1 cellular context compared by ENCODE assay signal in genomic region chr7:100874577-100875355, GRCh38.
A peak's percentile ranks its signal among the peaks of the same experiment; 100 is the strongest.
TF ChIP-seq lines count a peak whose summit lies in the region.

SRRT (plus strand) TSS chr7:100875103; CDS start chr7:100875591, 488 bp downstream.

TF ChIP-seq in HepG2, 621 proteins besides CTCF, POLR2A, EP300 and RAD21 (continued from another document and continues in another):
- TF ChIP-seq, protein P1, sequence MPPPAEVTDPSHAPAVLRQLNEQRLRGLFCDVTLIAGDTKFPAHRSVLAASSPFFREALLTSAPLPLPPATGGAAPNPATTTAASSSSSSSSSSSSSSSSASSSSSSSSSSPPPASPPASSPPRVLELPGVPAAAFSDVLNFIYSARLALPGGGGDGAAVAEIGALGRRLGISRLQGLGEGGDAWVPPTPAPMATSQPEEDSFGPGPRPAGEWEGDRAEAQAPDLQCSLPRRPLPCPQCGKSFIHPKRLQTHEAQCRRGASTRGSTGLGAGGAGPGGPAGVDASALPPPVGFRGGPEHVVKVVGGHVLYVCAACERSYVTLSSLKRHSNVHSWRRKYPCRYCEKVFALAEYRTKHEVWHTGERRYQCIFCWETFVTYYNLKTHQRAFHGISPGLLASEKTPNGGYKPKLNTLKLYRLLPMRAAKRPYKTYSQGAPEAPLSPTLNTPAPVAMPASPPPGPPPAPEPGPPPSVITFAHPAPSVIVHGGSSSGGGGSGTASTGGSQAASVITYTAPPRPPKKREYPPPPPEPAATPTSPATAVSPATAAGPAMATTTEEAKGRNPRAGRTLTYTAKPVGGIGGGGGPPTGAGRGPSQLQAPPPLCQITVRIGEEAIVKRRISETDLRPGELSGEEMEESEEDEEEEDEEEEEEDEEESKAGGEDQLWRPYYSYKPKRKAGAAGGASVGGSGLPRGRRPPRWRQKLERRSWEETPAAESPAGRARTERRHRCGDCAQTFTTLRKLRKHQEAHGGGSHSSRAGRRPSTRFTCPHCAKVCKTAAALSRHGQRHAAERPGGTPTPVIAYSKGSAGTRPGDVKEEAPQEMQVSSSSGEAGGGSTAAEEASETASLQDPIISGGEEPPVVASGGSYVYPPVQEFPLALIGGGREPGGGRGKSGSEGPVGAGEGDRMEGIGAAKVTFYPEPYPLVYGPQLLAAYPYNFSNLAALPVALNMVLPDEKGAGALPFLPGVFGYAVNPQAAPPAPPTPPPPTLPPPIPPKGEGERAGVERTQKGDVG (CRISPR knock-in tag; IDR thresholded peaks at IDR 0.05; ENCODE audit: borderline replicate concordance) = peak; percentile 25; the same call in 1 of the 2 replicates
- TF ChIP-seq ZMAT3 (CRISPR knock-in tag; conservative IDR thresholded peaks at IDR 0.05) (peak; percentile 73; the same call in 1 of the 2 replicates), FOXK1 (CRISPR knock-in tag; IDR thresholded peaks at IDR 0.05; ENCODE audit: borderline replicate concordance, low read depth) (peak; percentile 62; the same call in 1 of the 2 replicates), CBX5 (CRISPR knock-in tag; IDR thresholded peaks at IDR 0.05; ENCODE audit: borderline replicate concordance) (peak; percentile 82), POLR2AphosphoS5 (IDR thresholded peaks at IDR 0.05; ENCODE audit: low read depth, low read length) (peak; percentile 91), ZNF350 (CRISPR knock-in tag; IDR thresholded peaks at IDR 0.05; ENCODE audit: borderline replicate concordance, low read depth) (peak; percentile 95), ZNF788 (CRISPR knock-in tag; IDR thresholded peaks at IDR 0.05; ENCODE audit: borderline replicate concordance) (peak; percentile 85; the same call in 1 of the 2 replicates), SKI (IDR thresholded peaks at IDR 0.05; ENCODE audit: partially characterized antibody) (no peak), ZNF18 (CRISPR knock-in tag; IDR thresholded peaks at IDR 0.05; ENCODE audit: insufficient replicate concordance) (peak; percentile 72), ZNF224 (CRISPR knock-in tag; IDR thresholded peaks at IDR 0.05) (peak; percentile 77; the same call in 1 of the 2 replicates), CREB1 (IDR thresholded peaks at IDR 0.05) (peak; percentile 65), CREB1 (CRISPR knock-in tag; IDR thresholded peaks at IDR 0.05) (peak; percentile 85), SOX13 (IDR thresholded peaks at IDR 0.05) (no peak), SOX13 (CRISPR knock-in tag; conservative IDR thresholded peaks at IDR 0.05 in 1 of 2, IDR thresholded peaks at IDR 0.05 in 1 of 2) (peak in 1 of 2 experiments; percentile 37; a peak in 1 of 4 replicates), ZNF253 (CRISPR knock-in tag; IDR thresholded peaks at IDR 0.05; ENCODE audit: borderline replicate concordance) (no peak), ARID2 (CRISPR knock-in tag; IDR thresholded peaks at IDR 0.05; ENCODE audit: borderline replicate concordance) (0 out of 2 replicates have a peak, but pooled peaks have one; percentile 70), ATF1 (CRISPR knock-in tag; IDR thresholded peaks at IDR 0.05) (peak; percentile 57), ZNF451 (CRISPR knock-in tag; IDR thresholded peaks at IDR 0.05) (peak; percentile 59; the same call in 1 of the 2 replicates), ZSCAN31 (CRISPR knock-in tag; IDR thresholded peaks at IDR 0.05; ENCODE audit: low read depth) (peak; percentile 93), ZNF557 (CRISPR knock-in tag; IDR thresholded peaks at IDR 0.05) (no peak), CEBPG (CRISPR knock-in tag; IDR thresholded peaks at IDR 0.05) (peak; percentile 41; the same call in 1 of the 2 replicates), RCOR2 (CRISPR knock-in tag; IDR thresholded peaks at IDR 0.05) (no peak; the same call in 1 of the 2 replicates), KDM2A (CRISPR knock-in tag; IDR thresholded peaks at IDR 0.05; ENCODE audit: borderline replicate concordance, low read depth) (peak; percentile 94), HMG20B (CRISPR knock-in tag; conservative IDR thresholded peaks at IDR 0.05) (no peak), NR2F6 (IDR thresholded peaks at IDR 0.05) (peak; percentile 14; the same call in 1 of the 2 replicates), NR2F6 (CRISPR knock-in tag; IDR thresholded peaks at IDR 0.05) (peak; percentile 70), ZBTB20 (CRISPR knock-in tag; IDR thresholded peaks at IDR 0.05; ENCODE audit: borderline replicate concordance, low read depth) (peak; percentile 68; the same call in 1 of the 2 replicates), REL (CRISPR knock-in tag; conservative IDR thresholded peaks at IDR 0.05) (peak; percentile 74; the same call in 1 of the 2 replicates), ETV5 (CRISPR knock-in tag; IDR thresholded peaks at IDR 0.05; ENCODE audit: borderline replicate concordance) (peak; percentile 92), ZNF235 (CRISPR knock-in tag; IDR thresholded peaks at IDR 0.05; ENCODE audit: borderline replicate concordance) (no peak), HNF4G (IDR thresholded peaks at IDR 0.05; ENCODE audit: borderline replicate concordance, low read depth, low read length) (no peak; the same call in 1 of the 2 replicates), HNF4G (CRISPR knock-in tag; IDR thresholded peaks at IDR 0.05; ENCODE audit: borderline replicate concordance, low read depth) (peak; percentile 43; the same call in 1 of the 2 replicates), KLF11 (CRISPR knock-in tag; IDR thresholded peaks at IDR 0.05) (peak; percentile 88), SAP130 (CRISPR knock-in tag; IDR thresholded peaks at IDR 0.05; ENCODE audit: low read depth) (peak; percentile 85), DMAP1 (CRISPR knock-in tag; IDR thresholded peaks at IDR 0.05) (peak; percentile 89), ZNF629 (CRISPR knock-in tag; conservative IDR thresholded peaks at IDR 0.05) (no peak), HOXA3 (CRISPR knock-in tag; IDR thresholded peaks at IDR 0.05) (peak; percentile 94), ZNF75D (CRISPR knock-in tag; IDR thresholded peaks at IDR 0.05; ENCODE audit: borderline replicate concordance) (no peak), ELF1 (CRISPR knock-in tag; IDR thresholded peaks at IDR 0.05) (peak; percentile 92), SOX6 (IDR thresholded peaks at IDR 0.05) (no peak), SOX6 (CRISPR knock-in tag; IDR thresholded peaks at IDR 0.05) (peak; percentile 66; the same call in 1 of the 2 replicates), SP4 (CRISPR knock-in tag; IDR thresholded peaks at IDR 0.05) (peak; percentile 88), ZNF547 (CRISPR knock-in tag; IDR thresholded peaks at IDR 0.05) (0 out of 2 replicates have a peak, but pooled peaks have one; percentile 52), ZFX (CRISPR knock-in tag; IDR thresholded peaks at IDR 0.05; ENCODE audit: low read depth) (peak; percentile 98), ZNF546 (CRISPR knock-in tag; conservative IDR thresholded peaks at IDR 0.05) (0 out of 2 replicates have a peak, but pooled peaks have one; percentile 82), NFAT5 (CRISPR knock-in tag; IDR thresholded peaks at IDR 0.05) (0 out of 2 replicates have a peak, but pooled peaks have one; percentile 12), STAT5B (CRISPR knock-in tag; IDR thresholded peaks at IDR 0.05) (peak; percentile 65; the same call in 1 of the 2 replicates), ZNF570 (CRISPR knock-in tag; IDR thresholded peaks at IDR 0.05; ENCODE audit: borderline replicate concordance) (no peak), KDM4B (CRISPR knock-in tag; IDR thresholded peaks at IDR 0.05) (no peak), PHF20 (CRISPR knock-in tag; IDR thresholded peaks at IDR 0.05) (peak; percentile 97), GABPB1 (CRISPR knock-in tag; IDR thresholded peaks at IDR 0.05) (peak; percentile 95), CBX1 (IDR thresholded peaks at IDR 0.05; ENCODE audit: low read depth) (peak; percentile 38), ZNF20 (CRISPR knock-in tag; IDR thresholded peaks at IDR 0.05) (no peak), ZNF678 (CRISPR knock-in tag; IDR thresholded peaks at IDR 0.05) (peak; percentile 92), ZNF441 (CRISPR knock-in tag; IDR thresholded peaks at IDR 0.05; ENCODE audit: borderline replicate concordance) (peak; percentile 47), TSC22D2 (CRISPR knock-in tag; IDR thresholded peaks at IDR 0.05; ENCODE audit: borderline replicate concordance) (no peak), ZNF879 (CRISPR knock-in tag; IDR thresholded peaks at IDR 0.05) (peak; percentile 86), BRCA1 (CRISPR knock-in tag; IDR thresholded peaks at IDR 0.05) (no peak), ZFP41 (CRISPR knock-in tag; IDR thresholded peaks at IDR 0.05; ENCODE audit: borderline replicate concordance) (peak; percentile 15; the same call in 1 of the 2 replicates), SIX4 (CRISPR knock-in tag; IDR thresholded peaks at IDR 0.05) (peak; percentile 43)
- TF ChIP-seq, protein P2, sequence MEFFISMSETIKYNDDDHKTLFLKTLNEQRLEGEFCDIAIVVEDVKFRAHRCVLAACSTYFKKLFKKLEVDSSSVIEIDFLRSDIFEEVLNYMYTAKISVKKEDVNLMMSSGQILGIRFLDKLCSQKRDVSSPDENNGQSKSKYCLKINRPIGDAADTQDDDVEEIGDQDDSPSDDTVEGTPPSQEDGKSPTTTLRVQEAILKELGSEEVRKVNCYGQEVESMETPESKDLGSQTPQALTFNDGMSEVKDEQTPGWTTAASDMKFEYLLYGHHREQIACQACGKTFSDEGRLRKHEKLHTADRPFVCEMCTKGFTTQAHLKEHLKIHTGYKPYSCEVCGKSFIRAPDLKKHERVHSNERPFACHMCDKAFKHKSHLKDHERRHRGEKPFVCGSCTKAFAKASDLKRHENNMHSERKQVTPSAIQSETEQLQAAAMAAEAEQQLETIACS (CRISPR knock-in tag; IDR thresholded peaks at IDR 0.05) = peak; percentile 38; the same call in 1 of the 2 replicates
- TF ChIP-seq, protein P3, sequence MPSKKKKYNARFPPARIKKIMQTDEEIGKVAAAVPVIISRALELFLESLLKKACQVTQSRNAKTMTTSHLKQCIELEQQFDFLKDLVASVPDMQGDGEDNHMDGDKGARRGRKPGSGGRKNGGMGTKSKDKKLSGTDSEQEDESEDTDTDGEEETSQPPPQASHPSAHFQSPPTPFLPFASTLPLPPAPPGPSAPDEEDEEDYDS (CRISPR knock-in tag; IDR thresholded peaks at IDR 0.05) = peak; percentile 75
- TF ChIP-seq, protein P4, sequence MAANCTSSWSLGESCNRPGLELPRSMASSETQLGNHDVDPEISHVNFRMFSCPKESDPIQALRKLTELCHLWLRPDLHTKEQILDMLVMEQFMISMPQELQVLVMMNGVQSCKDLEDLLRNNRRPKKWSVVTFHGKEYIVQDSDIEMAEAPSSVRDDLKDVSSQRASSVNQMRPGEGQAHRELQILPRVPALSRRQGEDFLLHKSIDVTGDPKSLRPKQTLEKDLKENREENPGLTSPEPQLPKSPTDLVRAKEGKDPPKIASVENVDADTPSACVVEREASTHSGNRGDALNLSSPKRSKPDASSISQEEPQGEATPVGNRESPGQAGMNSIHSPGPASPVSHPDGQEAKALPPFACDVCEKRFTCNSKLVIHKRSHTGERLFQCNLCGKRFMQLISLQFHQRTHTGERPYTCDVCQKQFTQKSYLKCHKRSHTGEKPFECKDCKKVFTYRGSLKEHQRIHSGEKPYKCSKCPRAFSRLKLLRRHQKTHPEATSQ (CRISPR knock-in tag; IDR thresholded peaks at IDR 0.05; ENCODE audit: borderline replicate concordance) = peak; percentile 88; the same call in 1 of the 2 replicates
- TF ChIP-seq, protein P5, sequence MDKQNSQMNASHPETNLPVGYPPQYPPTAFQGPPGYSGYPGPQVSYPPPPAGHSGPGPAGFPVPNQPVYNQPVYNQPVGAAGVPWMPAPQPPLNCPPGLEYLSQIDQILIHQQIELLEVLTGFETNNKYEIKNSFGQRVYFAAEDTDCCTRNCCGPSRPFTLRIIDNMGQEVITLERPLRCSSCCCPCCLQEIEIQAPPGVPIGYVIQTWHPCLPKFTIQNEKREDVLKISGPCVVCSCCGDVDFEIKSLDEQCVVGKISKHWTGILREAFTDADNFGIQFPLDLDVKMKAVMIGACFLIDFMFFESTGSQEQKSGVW (CRISPR knock-in tag; IDR thresholded peaks at IDR 0.05; ENCODE audit: borderline replicate concordance) = no peak; the same call in 1 of the 2 replicates
